Comparison of ENCODE assay signal across 8 cellular contexts in the genomic region with DNA sequence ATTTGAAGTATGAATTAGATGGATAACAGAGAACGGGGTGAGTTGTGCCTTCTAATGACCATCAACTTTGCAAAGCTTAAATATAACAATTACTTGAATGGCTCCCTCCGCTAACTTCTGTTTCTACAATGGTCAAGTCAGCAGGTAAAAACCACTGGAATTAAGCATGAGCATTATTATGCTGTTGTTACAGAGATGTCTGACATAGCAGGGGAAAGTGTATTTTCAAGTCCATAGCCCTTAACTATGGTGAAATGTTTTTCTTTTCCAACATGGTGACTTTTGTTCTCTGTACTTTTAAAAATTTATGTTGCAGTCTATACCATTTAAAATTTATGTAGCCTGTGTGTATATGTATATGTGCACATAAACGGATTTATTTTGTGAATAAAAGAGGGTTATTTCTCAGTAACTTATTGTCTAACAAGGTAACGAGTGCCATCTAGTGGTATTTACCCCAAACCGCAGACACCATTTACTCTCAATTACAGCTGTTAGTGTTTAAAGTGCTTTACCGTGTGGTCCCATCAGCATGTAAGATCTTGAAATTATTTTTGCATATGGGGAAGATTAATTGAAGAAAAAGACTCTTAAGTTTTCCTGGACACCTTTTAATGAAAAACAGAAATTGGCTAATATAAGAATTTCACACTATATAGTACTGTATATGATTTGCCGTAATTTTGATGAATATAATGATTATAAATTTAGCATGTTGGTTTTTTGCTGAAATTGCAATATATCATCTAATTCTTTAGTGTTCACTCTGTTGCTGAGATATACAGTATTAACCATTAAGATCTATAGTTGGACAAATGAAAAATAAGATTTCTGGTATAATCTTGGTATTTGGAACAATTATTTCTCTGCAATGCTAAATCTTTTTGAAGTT.
A peak's percentile ranks its signal among the peaks of the same experiment; 100 is the strongest.
DNase-seq lines count a peak whose midpoint lies in the region; ATAC-seq and TF ChIP-seq lines count a peak whose summit lies in the region.

No MANE protein-coding gene starts in this region.

- H3K9me2 ChIP-seq in OCI-LY7 (ENCODE audit: insufficient read depth, low read length): no peaks in the 10 kb centered on the region

- no TSS peak for BruUV-seq in OCI-LY7 (replicated peaks; lab: Mats Ljungman, UMichigan)

- DNase-seq in ACHN (peak; percentile 73), OCI-LY7 (ENCODE audit: low spot score) (peak; percentile 62), mucosa of descending colon (peak in 1 of 3 donors; percentile 69), NCI-H1417 treated with DMSO at 0.1 percent for 48 hours (lab: John Stamatoyannopoulos, UW) (no peak)

- peaks cover 25% of the 10 kb centered on the region for H3K36me3 Mint-ChIP-seq in brain

- no peaks in the 10 kb centered on the region for H3K4me1 ChIP-seq in OCI-LY7 (ENCODE audit: insufficient read depth, low read length, poor library complexity, severe bottlenecking)
- no peaks in the 10 kb centered on the region for H3K4me1 ChIP-seq in mucosa of descending colon (ENCODE audit: low read depth)

- H3K27me3 Mint-ChIP-seq in brain: no peaks in the 10 kb centered on the region

- peaks cover 0 to 12% (median 7%) of the 10 kb centered on the region in 5 experiments for H3K9me3 Mint-ChIP-seq in brain

- no peak overlapping the region for H3K4me3 ChIP-seq in OCI-LY7 (ENCODE audit: low read depth, low read length, poor library complexity, severe bottlenecking)
- no peak overlapping the region for H3K4me3 ChIP-seq in mucosa of descending colon

- TF ChIP-seq CTCF in GM12872 (IDR thresholded peaks at IDR 0.05; ENCODE audit: insufficient read depth, low read depth, low read length): peak; percentile 71
- TF ChIP-seq CTCF in OCI-LY7 (conservative IDR thresholded peaks at IDR 0.05; ENCODE audit: low read length): peak; percentile 100
- TF ChIP-seq CTCF in brain (conservative IDR thresholded peaks at IDR 0.05): peak; percentile 66 to 81
- peak; percentile 48 for TF ChIP-seq CTCF in mucosa of descending colon (IDR thresholded peaks at IDR 0.05)

- H3K4me2 ChIP-seq in OCI-LY7 (ENCODE audit: low read length): no peak overlapping the region

- ATAC-seq in HG02973 (IDR thresholded peaks at IDR 0.05; ENCODE audit: unreplicated experiment): peak; percentile 71
- peak; percentile 46 for ATAC-seq in mucosa of descending colon
- no peak for ATAC-seq in GM19455 (IDR thresholded peaks at IDR 0.05; ENCODE audit: unreplicated experiment)

- in situ Hi-C loops in ACHN (cut with HindIII; ENCODE audit: low pct_ligation_motif_present, low pct_unique_long_range_greater_than_20kb, low sequenced_read_pairs): no loop called here

- POLR2A ChIA-PET in OCI-LY7 (lab: Charles Lee): interaction anchor here (3.0 kb wide), 1 partner anchor 8 kb away, joined by 9 read pairs; no protein-coding TSS in a partner anchor

- intact Hi-C loops in OCI-LY7 (cut with micrococcal nuclease; ENCODE audit: unreplicated experiment) (loop anchor here (1.0 to 10.0 kb wide), 5 partner anchors 78 to 934 kb away; a partner anchor contains a TSS), mucosa of descending colon (cut with DNase I, micrococcal nuclease) (loop anchor here in 1 of 2 donors (5.0 kb wide), 1 partner anchor 931 kb away; no protein-coding TSS in a partner anchor)

- H4K20me1 ChIP-seq in OCI-LY7 (ENCODE audit: insufficient read depth, low read length): no peaks in the 10 kb centered on the region

- no peak overlapping the region for H3K4me3 Mint-ChIP-seq in brain

- H3K27ac Mint-ChIP-seq in brain: no peak overlapping the region

- no peaks in the 10 kb centered on the region for H3K36me3 ChIP-seq in OCI-LY7 (ENCODE audit: insufficient read depth, low read length)
- H3K36me3 ChIP-seq in mucosa of descending colon (ENCODE audit: low read depth): no peaks in the 10 kb centered on the region

- peaks cover 5% of the 10 kb centered on the region for H3K4me1 Mint-ChIP-seq in brain

- H3K27ac ChIP-seq in OCI-LY7 (ENCODE audit: low read depth, low read length, poor library complexity, severe bottlenecking): no peak overlapping the region

- H2AFZ ChIP-seq in OCI-LY7 (ENCODE audit: low read length): no peak overlapping the region

- H3K79me2 ChIP-seq in OCI-LY7 (ENCODE audit: insufficient read depth, low read depth, low read length): no peaks in the 10 kb centered on the region

- CTCF ChIA-PET in OCI-LY7 (lab: Charles Lee; ENCODE audit: unreplicated experiment): no interaction called here

- H3K9me3 ChIP-seq in OCI-LY7 (ENCODE audit: low read length) (no peaks in the 10 kb centered on the region), mucosa of descending colon (no peaks in the 10 kb centered on the region)

Comparison
In these comparisons a context has a peak if more than half of its experiments do, and no peak if none do; other contexts are left out.
1. CTCF ChIP-seq: peak in every context shown above with its lines; median percentile 100 in OCI-LY7; 74 in brain; 71 in GM12872; 48 in mucosa of descending colon.